In genomic region chr9:38041564-38042267, GRCh38 we compare ENCODE assay signal across 20 cellular contexts. TPM values are rescaled to one million over a fixed set of nuclear protein-coding genes. Genes with fewer than 3 reads are reported as not detected.
DNase-seq lines count a peak whose midpoint lies in the region; ATAC-seq and TF ChIP-seq lines count a peak whose summit lies in the region.
"Had no signal": no experiment of that assay in that cellular context is flagged by ENCODE, and none has a peak within 500 bp of the region (broad histone marks: within the 10 kb centered on the region; RNA-seq: fewer than 3 reads in every experiment).

No MANE protein-coding gene starts in this region.

- 89% methylated on average over 22 of the region's 22 CpGs for WGBS in mesenchymal stem cell

- H3K27me3 ChIP-seq in RWPE2 (ENCODE audit: insufficient read depth, poor library complexity, severe bottlenecking), result no peaks in the 10 kb centered on the region
- no peaks in the 10 kb centered on the region for H3K27me3 ChIP-seq in mesenchymal stem cell (ENCODE audit: control insufficient read depth in 1 of 2, insufficient read depth in 1 of 2, low read length in 2 of 2)
- H3K27me3 ChIP-seq: esophagus muscularis mucosa, sigmoid colon had no signal

- no peaks in the 10 kb centered on the region for H3K36me3 ChIP-seq in RWPE2 (ENCODE audit: low read depth)
- peaks cover 0 to 30% of the 10 kb centered on the region in 2 experiments for H3K36me3 ChIP-seq in mesenchymal stem cell (ENCODE audit: control insufficient read depth in 1 of 2, insufficient read depth in 2 of 2, low read depth in 1 of 2, low read length in 2 of 2)
- H3K36me3 ChIP-seq: esophagus muscularis mucosa, sigmoid colon had no signal

- H3K4me3 ChIP-seq in RWPE2 (ENCODE audit: severe bottlenecking), result no peak overlapping the region
- H3K4me3 ChIP-seq in mesenchymal stem cell (ENCODE audit: insufficient read depth in 1 of 2, low read depth in 1 of 2, low read length in 2 of 2), result no peak overlapping the region
- H3K4me3 ChIP-seq: esophagus muscularis mucosa, sigmoid colon had no signal

- H3K14ac ChIP-seq in mesenchymal stem cell (ENCODE audit: low read length in 2 of 2), result no peak overlapping the region

- H3K27ac Mint-ChIP-seq in type B pancreatic cell, result peak overlapping the region; percentile 79
- H3K27ac Mint-ChIP-seq: activated CD4-positive, alpha-beta T cell treated with anti-CD3 and anti-CD28 coated beads for 36 hours; activated naive CD4-positive, alpha-beta T cell treated with anti-CD3 and anti-CD28 coated beads, Interleukin-2, amount 10 ng/mL, durations not matched to agents 7 days and 5 days; activated T-cell treated with anti-CD3 and anti-CD28 coated beads, Interleukin-2, amount 50 U/mL, for 72 hours; CD4-positive, CD25-positive, alpha-beta regulatory T cell had no signal

- H3K9ac ChIP-seq in mesenchymal stem cell (ENCODE audit: low read length), result no peak overlapping the region

- no peak overlapping the region for H2BK5ac ChIP-seq in mesenchymal stem cell (ENCODE audit: low read depth, low read length, poor library complexity, severe bottlenecking)

- H3K27me3 Mint-ChIP-seq in type B pancreatic cell, result no peaks in the 10 kb centered on the region
- H3K27me3 Mint-ChIP-seq: activated CD4-positive, alpha-beta T cell treated with anti-CD3 and anti-CD28 coated beads for 36 hours; CD4-positive, CD25-positive, alpha-beta regulatory T cell had no signal

- no peak overlapping the region for H4K91ac ChIP-seq in mesenchymal stem cell (ENCODE audit: low read length)

- H2BK12ac ChIP-seq in mesenchymal stem cell (ENCODE audit: low read length in 2 of 2), result no peak overlapping the region

- H3K4me3 Mint-ChIP-seq in type B pancreatic cell, result no peak overlapping the region
- H3K4me3 Mint-ChIP-seq: activated CD4-positive, alpha-beta T cell treated with anti-CD3 and anti-CD28 coated beads for 36 hours; activated naive CD4-positive, alpha-beta T cell treated with anti-CD3 and anti-CD28 coated beads, Interleukin-2, amount 10 ng/mL, durations not matched to agents 7 days and 5 days; activated T-cell treated with anti-CD3 and anti-CD28 coated beads, Interleukin-2, amount 50 U/mL, for 72 hours; CD4-positive, CD25-positive, alpha-beta regulatory T cell; central memory CD8-positive, alpha-beta T cell had no signal

- H2AFZ ChIP-seq in mesenchymal stem cell (ENCODE audit: low read depth, low read length), result no peak overlapping the region

- H3K4ac ChIP-seq in mesenchymal stem cell (ENCODE audit: low read depth in 1 of 2, low read length in 2 of 2), result no peak overlapping the region

- H3K18ac ChIP-seq in mesenchymal stem cell (ENCODE audit: low read depth in 1 of 2, low read length in 2 of 2), result peak overlapping the region in 1 of 2 experiments; percentile 11

- peaks cover 56% of the 10 kb centered on the region for H3K4me1 ChIP-seq in RWPE2 (ENCODE audit: insufficient read depth, poor library complexity, severe bottlenecking)
- H3K4me1 ChIP-seq in mesenchymal stem cell (ENCODE audit: control insufficient read depth, insufficient read depth, low read depth, low read length), result peaks cover 72% of the 10 kb centered on the region

- H3K79me1 ChIP-seq in mesenchymal stem cell (replicated peaks; ENCODE audit: low read length, poor library complexity, severe bottlenecking), result no peaks in the 10 kb centered on the region

- no peaks in the 10 kb centered on the region for H3K36me3 Mint-ChIP-seq in type B pancreatic cell
- H3K36me3 Mint-ChIP-seq: activated naive CD4-positive, alpha-beta T cell treated with anti-CD3 and anti-CD28 coated beads, Interleukin-2, amount 10 ng/mL, durations not matched to agents 7 days and 5 days; CD4-positive, CD25-positive, alpha-beta regulatory T cell had no signal

- H2AK5ac ChIP-seq in mesenchymal stem cell (ENCODE audit: low read length, severe bottlenecking), result peak overlapping the region; percentile 52

- H3K9me3 ChIP-seq in RWPE2 (ENCODE audit: severe bottlenecking) (no peaks in the 10 kb centered on the region), mesenchymal stem cell (ENCODE audit: control insufficient read depth, low read length) (no peaks in the 10 kb centered on the region)
- H3K9me3 ChIP-seq: esophagus muscularis mucosa, sigmoid colon had no signal

- peak overlapping the region; percentile 60 for H2BK15ac ChIP-seq in mesenchymal stem cell (ENCODE audit: low read depth, poor library complexity, severe bottlenecking)

- no peak for DNase-seq in RWPE2 (ENCODE audit: low spot score)
- no peak for DNase-seq in epithelial cell of prostate (ENCODE audit: low read depth, low spot score)
- no peak for DNase-seq in mesenchymal stem cell
- no peak for DNase-seq in type B pancreatic cell (ENCODE audit: extremely low spot score, unreplicated experiment)
- no peak for DNase-seq in SKM-1 treated with dmso at 0.1 percent for 144 hours (lab: John Stamatoyannopoulos, UW; ENCODE audit: unreplicated experiment)
- no peak for DNase-seq in NCI-H2029 treated with DMSO at 0.1 percent for 48 hours (lab: John Stamatoyannopoulos, UW)
- DNase-seq: activated CD4-positive, alpha-beta T cell treated with anti-CD3 and anti-CD28 coated beads for 36 hours; activated naive CD4-positive, alpha-beta T cell treated with anti-CD3 and anti-CD28 coated beads, Interleukin-2, amount 10 ng/mL, durations not matched to agents 7 days and 5 days; activated T-cell treated with anti-CD3 and anti-CD28 coated beads, Interleukin-2, amount 50 U/mL, for 72 hours; CD4-positive, CD25-positive, alpha-beta regulatory T cell; HCEC 1CT; KBM-7; left colon; NCI-H1436; NCI-H524; RPMI8226; sigmoid colon had no signal

- no peak overlapping the region for H4K8ac ChIP-seq in mesenchymal stem cell (ENCODE audit: low read length)

- peaks cover 68% of the 10 kb centered on the region for H3K4me1 Mint-ChIP-seq in type B pancreatic cell (ENCODE audit: unreplicated experiment)
- H3K4me1 Mint-ChIP-seq: activated CD4-positive, alpha-beta T cell treated with anti-CD3 and anti-CD28 coated beads for 36 hours; activated naive CD4-positive, alpha-beta T cell treated with anti-CD3 and anti-CD28 coated beads, Interleukin-2, amount 10 ng/mL, durations not matched to agents 7 days and 5 days; CD4-positive, CD25-positive, alpha-beta regulatory T cell; central memory CD8-positive, alpha-beta T cell had no signal

- no peaks in the 10 kb centered on the region for H3K9me3 Mint-ChIP-seq in type B pancreatic cell
- H3K9me3 Mint-ChIP-seq: activated naive CD4-positive, alpha-beta T cell treated with anti-CD3 and anti-CD28 coated beads, Interleukin-2, amount 10 ng/mL, durations not matched to agents 7 days and 5 days; activated T-cell treated with anti-CD3 and anti-CD28 coated beads, Interleukin-2, amount 50 U/mL, for 72 hours; central memory CD8-positive, alpha-beta T cell had no signal

- TF ChIP-seq CTCF in RWPE2 (IDR thresholded peaks at IDR 0.05; ENCODE audit: poor library complexity, severe bottlenecking) (no peak), type B pancreatic cell (conservative IDR thresholded peaks at IDR 0.05) (no peak)

- no peak for ATAC-seq in RWPE2 (ENCODE audit: low read depth)
- ATAC-seq in GM18870 (IDR thresholded peaks at IDR 0.05; ENCODE audit: unreplicated experiment), result no peak
- ATAC-seq: activated CD4-positive, alpha-beta T cell treated with anti-CD3 and anti-CD28 coated beads for 36 hours; activated T-cell treated with anti-CD3 and anti-CD28 coated beads, Interleukin-2, amount 50 U/mL, for 72 hours; left colon had no signal

- H2BK120ac ChIP-seq in mesenchymal stem cell (ENCODE audit: low read depth, low read length), result no peak overlapping the region

- H3K27ac ChIP-seq in RWPE2 (ENCODE audit: poor library complexity, severe bottlenecking), result peak overlapping the region; percentile 98
- H3K27ac ChIP-seq in epithelial cell of prostate, result peak overlapping the region; percentile 98
- H3K27ac ChIP-seq in mesenchymal stem cell (ENCODE audit: low read length, poor library complexity, severe bottlenecking), result no peak overlapping the region

- no peak overlapping the region for H3K4me2 ChIP-seq in mesenchymal stem cell (ENCODE audit: low read length, poor library complexity, severe bottlenecking)

- no peak overlapping the region for H3K23ac ChIP-seq in mesenchymal stem cell (ENCODE audit: low read length in 2 of 2)

RNA-seq across cellular contexts. Expression of gene SHB, which starts 27.3 kb away (rescaled TPM):
- 18.4 TPM for polyA plus RNA-seq in mesenchymal stem cell (2013, experiment 1 of 2)
- polyA plus RNA-seq in mesenchymal stem cell (2013, experiment 2 of 2), result 17.9 TPM
- 14.4 and 20.0 TPM in 2 replicates for total RNA-seq in type B pancreatic cell (ENCODE audit: low replicate concordance)
